ENCODE assay signal across 19 cellular contexts in the genomic region with DNA sequence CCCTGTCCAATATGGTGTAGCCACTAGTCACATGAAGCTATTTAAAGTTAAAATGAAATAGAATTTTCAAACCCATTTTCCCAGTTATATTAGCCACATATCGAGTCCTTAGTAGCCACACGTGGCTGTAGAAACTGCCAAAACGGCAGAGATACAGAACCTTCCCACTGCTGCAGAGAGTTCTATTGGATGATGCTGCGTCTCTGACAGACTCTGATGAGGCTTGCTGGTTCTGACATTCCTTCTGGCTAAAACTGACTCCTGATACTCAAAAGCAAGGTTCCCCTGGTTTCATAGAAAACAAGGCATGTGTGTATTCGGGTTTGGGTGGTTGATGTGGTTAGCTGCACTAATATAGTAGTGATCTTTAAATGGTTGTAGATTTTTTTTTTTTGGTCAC.
A peak's percentile ranks its signal among the peaks of the same experiment; 100 is the strongest.
DNase-seq lines count a peak whose midpoint lies in the region; ATAC-seq and TF ChIP-seq lines count a peak whose summit lies in the region.
"Had no signal": no experiment of that assay in that cellular context is flagged by ENCODE, and none has a peak within 500 bp of the region (broad histone marks: within the 10 kb centered on the region; RNA-seq: fewer than 3 reads in every experiment).

No MANE protein-coding gene starts in this region.

- peaks cover 3% of the 10 kb centered on the region for H3K36me3 Mint-ChIP-seq in mesothelial cell of epicardium

- H3K4me3 ChIP-seq in HEK293 (ENCODE audit: low read depth, low read length): no peak overlapping the region
- H3K4me3 ChIP-seq: adrenal gland, coronary artery, K562, lower lobe of right lung, pancreas, spleen had no signal

- H3K27ac Mint-ChIP-seq in mesothelial cell of epicardium: peak overlapping the region; percentile 13

- H3K9me3 Mint-ChIP-seq in mesothelial cell of epicardium: no peaks in the 10 kb centered on the region

- H3K9me3 ChIP-seq in HEK293 (ENCODE audit: control insufficient read depth, insufficient read depth, low read depth, low read length): no peaks in the 10 kb centered on the region
- H3K9me3 ChIP-seq: adrenal gland, esophagus squamous epithelium, lower lobe of right lung, pancreas, spleen had no signal

- H3K4me1 Mint-ChIP-seq in mesothelial cell of epicardium: peaks cover 32% of the 10 kb centered on the region

- TF ChIP-seq CTCF in HEK293 (tag by site-specific recombination; IDR thresholded peaks at IDR 0.05) (no peak), mesothelial cell of epicardium (IDR thresholded peaks at IDR 0.05; ENCODE audit: unreplicated experiment) (no peak)

- peaks cover 0 to 10% of the 10 kb centered on the region in 2 experiments; a peak in 1 of 3 replicates for H3K36me3 ChIP-seq in HEK293 (ENCODE audit: control insufficient read depth in 2 of 2, insufficient read depth in 1 of 2, low read length in 2 of 2)
- H3K36me3 ChIP-seq: adrenal gland, esophagus squamous epithelium, lower lobe of right lung, pancreas had no signal

- POLR2A ChIA-PET in HEK293 (lab: Yijun Ruan, JAX): interaction anchor here (1.0 kb wide), 1 partner anchor 92 kb away, joined by 3 read pairs; the partner anchor contains the start of gene TLE4

- H3K4me1 ChIP-seq in HEK293 (ENCODE audit: control insufficient read depth, insufficient read depth, low read length): no peaks in the 10 kb centered on the region

- H3K27ac ChIP-seq in HEK293 (ENCODE audit: extremely low read depth, low read depth, low read length): no peak overlapping the region
- H3K27ac ChIP-seq: adrenal gland, coronary artery, lower lobe of right lung, pancreas had no signal

- no peak overlapping the region for H3K4me3 Mint-ChIP-seq in mesothelial cell of epicardium

- no peaks in the 10 kb centered on the region for H3K27me3 Mint-ChIP-seq in mesothelial cell of epicardium (ENCODE audit: low read depth)

- CTCF ChIA-PET in HEK293 (lab: Yijun Ruan, JAX): interaction anchor here (1.0 kb wide), 1 partner anchor 55 kb away, joined by 3 read pairs; no protein-coding TSS in a partner anchor

- ATAC-seq in HG02970 (IDR thresholded peaks at IDR 0.05; ENCODE audit: low FRiP score, unreplicated experiment): no peak
- ATAC-seq: K562, lower lobe of right lung, pancreas had no signal

- DNase-seq in AG08395 (ENCODE audit: low spot score) (peak; percentile 52), cerebellum (ENCODE audit: low spot score) (peak; percentile 20), mesothelial cell of epicardium (ENCODE audit: low spot score in 2 of 2, unreplicated experiment in 2 of 2) (no peak), NCI-H1092 treated with DMSO at 0.1 percent for 48 hours (lab: John Stamatoyannopoulos, UW) (no peak), SIG-M5 treated with dmso at 0.1 percent for 504 hours (lab: John Stamatoyannopoulos, UW; ENCODE audit: unreplicated experiment) (no peak), NCI-H1105 treated with DMSO at 0.1 percent for 48 hours (lab: John Stamatoyannopoulos, UW) (no peak)
- DNase-seq: activated CD4-positive, alpha-beta T cell treated with anti-CD3 and anti-CD28 coated beads for 4 hours; activated T-cell treated with anti-CD3 and anti-CD28 coated beads, Interleukin-2, amount 50 U/mL, for 48 hours; adrenal gland; esophagus squamous epithelium; lower lobe of right lung; NCI-H1436 treated with DMSO at 0.1 percent for 48 hours; pancreas; spleen; T-helper 2 cell had no signal

TF ChIP-seq in HEK293, 187 proteins besides CTCF, POLR2A, EP300 and RAD21:
- no peak for TF ChIP-seq ZNF311 (tag by site-specific recombination; IDR thresholded peaks at IDR 0.05; ENCODE audit: borderline replicate concordance)
- TF ChIP-seq ZNF645 (tag by site-specific recombination; IDR thresholded peaks at IDR 0.05): no peak
- TF ChIP-seq, protein P1, sequence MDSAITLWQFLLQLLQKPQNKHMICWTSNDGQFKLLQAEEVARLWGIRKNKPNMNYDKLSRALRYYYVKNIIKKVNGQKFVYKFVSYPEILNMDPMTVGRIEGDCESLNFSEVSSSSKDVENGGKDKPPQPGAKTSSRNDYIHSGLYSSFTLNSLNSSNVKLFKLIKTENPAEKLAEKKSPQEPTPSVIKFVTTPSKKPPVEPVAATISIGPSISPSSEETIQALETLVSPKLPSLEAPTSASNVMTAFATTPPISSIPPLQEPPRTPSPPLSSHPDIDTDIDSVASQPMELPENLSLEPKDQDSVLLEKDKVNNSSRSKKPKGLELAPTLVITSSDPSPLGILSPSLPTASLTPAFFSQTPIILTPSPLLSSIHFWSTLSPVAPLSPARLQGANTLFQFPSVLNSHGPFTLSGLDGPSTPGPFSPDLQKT (IDR thresholded peaks at IDR 0.05; ENCODE audit: borderline replicate concordance, low read depth, low read length): peak; percentile 24; the same call in 1 of the 2 replicates
- TF ChIP-seq OSR2 (tag by site-specific recombination; IDR thresholded peaks at IDR 0.05): no peak

Comparison
In these comparisons a context has a peak if more than half of its experiments do, and no peak if none do; other contexts are left out.
1. DNase-seq: peak in AG08395 (single experiment) and cerebellum (single experiment); none in mesothelial cell of epicardium (0 of 2), NCI-H1092 treated with DMSO at 0.1 percent for 48 hours (single experiment), SIG-M5 treated with dmso at 0.1 percent for 504 hours (single experiment) and NCI-H1105 treated with DMSO at 0.1 percent for 48 hours (single experiment).